In the genomic region with DNA sequence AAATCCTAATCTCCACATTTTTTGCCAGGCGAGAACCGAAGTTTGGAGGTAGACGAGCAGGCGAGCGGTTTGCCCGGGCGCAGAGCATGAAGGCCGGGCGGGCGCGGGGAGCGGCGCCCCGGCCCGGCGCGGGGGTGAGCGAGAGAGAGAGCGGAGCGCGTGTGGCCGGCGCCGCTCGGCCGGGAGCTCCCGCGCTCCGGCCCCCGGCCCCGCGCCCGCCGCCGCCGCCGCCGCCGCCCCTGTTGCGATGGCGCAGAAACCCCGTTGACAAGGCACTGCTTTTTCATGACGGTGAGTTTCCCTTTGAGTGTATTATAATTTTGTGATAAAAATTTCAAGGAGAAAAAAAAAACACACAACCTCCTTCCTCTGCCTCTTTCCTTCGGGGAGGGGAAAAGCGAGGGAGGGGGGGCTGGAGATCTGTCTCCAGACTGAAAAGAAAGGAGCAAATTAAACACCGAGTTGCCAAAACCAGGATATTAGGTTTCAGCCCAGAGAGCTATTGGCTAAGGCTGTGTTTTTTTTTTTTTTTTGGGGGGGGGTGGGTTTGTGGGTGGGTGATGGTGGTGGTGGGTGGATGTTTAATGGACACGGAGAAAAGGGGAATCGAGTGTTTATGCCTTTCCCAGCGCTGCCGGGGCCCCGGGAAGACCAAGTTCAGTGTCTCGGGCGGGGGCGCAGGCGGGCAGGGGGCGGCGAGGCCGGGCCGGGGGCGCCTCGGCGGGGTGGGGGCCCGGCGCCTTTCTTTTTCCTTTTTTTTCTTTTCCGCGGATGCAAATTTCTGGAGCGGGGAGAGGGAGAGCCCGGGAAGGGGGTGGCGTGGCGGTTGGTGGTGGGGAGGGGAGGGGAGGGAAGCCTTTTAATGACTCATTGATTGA, we compare ENCODE assay signal across 8 cellular contexts. TPM values are rescaled to one million over a fixed set of nuclear protein-coding genes. Genes with fewer than 3 reads are reported as not detected.
A peak's percentile ranks its signal among the peaks of the same experiment; 100 is the strongest.
DNase-seq lines count a peak whose midpoint lies in the region; ATAC-seq and TF ChIP-seq lines count a peak whose summit lies in the region.

TSS of gene BICRAL (plus strand) at position 242 of the 878 bp plus-strand sequence. CDS start 39,971 bp downstream, outside the sequence.

- H3K27me3 ChIP-seq in neural cell (ENCODE audit: insufficient read depth, low read depth, low read length): no peaks in the 10 kb centered on the region

- peak; percentile 46 for ATAC-seq in stimulated activated naive CD8-positive, alpha-beta T cell treated with anti-CD3 and anti-CD28 coated beads, Interleukin-15, amount 100 ng/mL, for 72 hours
- ATAC-seq in GM19328 (IDR thresholded peaks at IDR 0.05; ENCODE audit: unreplicated experiment): no peak

- peaks cover 37% of the 10 kb centered on the region for H3K4me1 Mint-ChIP-seq in stimulated activated naive CD8-positive, alpha-beta T cell treated with anti-CD3 and anti-CD28 coated beads, Interleukin-15, amount 100 ng/mL, for 72 hours

- peak within 1 kb of the TSS; percentile 98 for H3K27ac ChIP-seq in neural cell (ENCODE audit: low read length)

- no peak for TF ChIP-seq CTCF in neural cell (IDR thresholded peaks at IDR 0.05; ENCODE audit: poor library complexity, severe bottlenecking)

- no peaks in the 10 kb centered on the region for H4K20me1 ChIP-seq in neural cell (ENCODE audit: insufficient read depth)

- TF ChIP-seq EP300 in neural cell (conservative IDR thresholded peaks at IDR 0.05; ENCODE audit: poor library complexity, severe bottlenecking): no peak

- DNase-seq in DMS53 (lab: John Stamatoyannopoulos, UW): peak; percentile 88
- peak; percentile 57 to 70 for DNase-seq in Kasumi-1 (lab: John Stamatoyannopoulos, UW)
- peak; percentile 72 for DNase-seq in SIG-M5 treated with dmso at 0.1 percent for 504 hours (lab: John Stamatoyannopoulos, UW; ENCODE audit: unreplicated experiment)
- peak; percentile 90 for DNase-seq in activated effector memory CD4-positive, alpha-beta T cell treated with anti-CD3 and anti-CD28 coated beads, Interleukin-2, amount 50 U/mL, for 16 hours
- peak; percentile 82 for DNase-seq in fibroblast of the conjunctiva (ENCODE audit: low read depth)
- peak; percentile 73 to 78 for DNase-seq in stimulated activated naive CD8-positive, alpha-beta T cell treated with anti-CD3 and anti-CD28 coated beads, Interleukin-15, amount 100 ng/mL, for 72 hours

- H3K79me2 ChIP-seq in neural cell (replicated peaks; ENCODE audit: insufficient read depth, low read length): peaks cover 41% of the 10 kb centered on the region

- TF ChIP-seq RAD21 in neural cell (conservative IDR thresholded peaks at IDR 0.05): no peak

- H3K27ac Mint-ChIP-seq in stimulated activated naive CD8-positive, alpha-beta T cell treated with anti-CD3 and anti-CD28 coated beads, Interleukin-15, amount 100 ng/mL, for 72 hours: peak within 1 kb of the TSS; percentile 99

- H3F3A ChIP-seq in neural cell (ENCODE audit: insufficient read depth, low read length, poor library complexity, severe bottlenecking): no peaks in the 10 kb centered on the region

- H3K9me3 Mint-ChIP-seq in stimulated activated naive CD8-positive, alpha-beta T cell treated with anti-CD3 and anti-CD28 coated beads, Interleukin-15, amount 100 ng/mL, for 72 hours: no peaks in the 10 kb centered on the region

- H3K27me3 Mint-ChIP-seq in stimulated activated naive CD8-positive, alpha-beta T cell treated with anti-CD3 and anti-CD28 coated beads, Interleukin-15, amount 100 ng/mL, for 72 hours: no peaks in the 10 kb centered on the region

- no peaks in the 10 kb centered on the region for H3K9me2 ChIP-seq in neural cell (ENCODE audit: insufficient read depth, low read length)

- no peaks in the 10 kb centered on the region for H3K9me3 ChIP-seq in neural cell (ENCODE audit: low read length)

- H3K9ac ChIP-seq in neural cell (ENCODE audit: low read length): peak within 1 kb of the TSS; percentile 100

- peak within 1 kb of the TSS; percentile 18 for H2AFZ ChIP-seq in neural cell (ENCODE audit: low read depth, low read length)

- H3K36me3 ChIP-seq in neural cell (ENCODE audit: insufficient read depth, low read length): no peaks in the 10 kb centered on the region

- H3K4me3 ChIP-seq in neural cell (ENCODE audit: low read length): peak within 1 kb of the TSS; percentile 93

- H3K4me2 ChIP-seq in neural cell (ENCODE audit: low read length): peak within 1 kb of the TSS; percentile 34

- peak within 1 kb of the TSS; percentile 82 to 83 for H3K4me3 Mint-ChIP-seq in stimulated activated naive CD8-positive, alpha-beta T cell treated with anti-CD3 and anti-CD28 coated beads, Interleukin-15, amount 100 ng/mL, for 72 hours

TF ChIP-seq in neural cell, 6 proteins besides CTCF, POLR2A, EP300 and RAD21:
- no peak for TF ChIP-seq MXI1 (conservative IDR thresholded peaks at IDR 0.05; ENCODE audit: poor library complexity, severe bottlenecking)
- TF ChIP-seq TAF1 (IDR thresholded peaks at IDR 0.05; ENCODE audit: low read depth): no peak
- TF ChIP-seq POLR2AphosphoS5 (IDR thresholded peaks at IDR 0.05): no peak
- TF ChIP-seq REST (IDR thresholded peaks at IDR 0.05; ENCODE audit: borderline replicate concordance): no peak
- no peak for TF ChIP-seq SMC3 (conservative IDR thresholded peaks at IDR 0.05; ENCODE audit: poor library complexity)
- no peak for TF ChIP-seq EZH2 (IDR thresholded peaks at IDR 0.05; ENCODE audit: borderline replicate concordance, insufficient read depth, low read length, poor library complexity, severe bottlenecking)
TF ChIP-seq in neural cell: peak in this region for 0.

RNA-seq across cellular contexts. Expression of gene BICRAL, which starts in this region (rescaled TPM):
- 6.7 and 8.2 TPM in 2 replicates for polyA plus RNA-seq in neural cell
- polyA minus RNA-seq in neural cell: 27.8 and 34.5 TPM in 2 replicates
